In genomic region chr6:33931799-33932198, GRCh38 we compare ENCODE assay signal across 16 cellular contexts.
A peak's percentile ranks its signal among the peaks of the same experiment; 100 is the strongest.
DNase-seq lines count a peak whose midpoint lies in the region; ATAC-seq and TF ChIP-seq lines count a peak whose summit lies in the region.
"Had no signal": no experiment of that assay in that cellular context is flagged by ENCODE, and none has a peak within 500 bp of the region (broad histone marks: within the 10 kb centered on the region; RNA-seq: fewer than 3 reads in every experiment).

No MANE protein-coding gene starts in this region.

- H3K27ac Mint-ChIP-seq in nephron: peak overlapping the region in 2 of 3 experiments; percentile 69 to 78
- H3K27ac Mint-ChIP-seq in stimulated activated memory B cell treated with anti-CD40 and anti-IgM and Interleukin-4, amounts not matched to agents 10 μg/mL and 1 μg/mL and 100 μg/mL, for 72 hours: peak overlapping the region; percentile 78
- H3K27ac Mint-ChIP-seq: B cell; CD8-positive, alpha-beta T cell; H9 had no signal

- ATAC-seq in stimulated activated memory B cell treated with anti-CD40 and anti-IgM and Interleukin-4, amounts not matched to agents 10 μg/mL and 1 μg/mL and 100 μg/mL, for 72 hours: no peak
- ATAC-seq in HG03175 (IDR thresholded peaks at IDR 0.05; ENCODE audit: unreplicated experiment): no peak
- ATAC-seq: CD8-positive, alpha-beta T cell; HCT116 had no signal

- DNase-seq in DMS53 (lab: John Stamatoyannopoulos, UW): peak; percentile 15
- no peak for DNase-seq in DMS53 treated with DMSO at 0.1 percent for 48 hours (lab: John Stamatoyannopoulos, UW; ENCODE audit: unreplicated experiment)
- DNase-seq in hippocampal formation (lab: John Stamatoyannopoulos, UW): no peak
- DNase-seq: Caco-2; CD4-positive, CD25-positive, alpha-beta regulatory T cell; CD8-positive, alpha-beta T cell; DMS 273 treated with DMSO at 0.1 percent for 48 hours; DND-41; GM23248; H9 had no signal

- H3K36me3 Mint-ChIP-seq in nephron (ENCODE audit: low read depth): no peaks in the 10 kb centered on the region
- no peaks in the 10 kb centered on the region for H3K36me3 Mint-ChIP-seq in stimulated activated memory B cell treated with anti-CD40 and anti-IgM and Interleukin-4, amounts not matched to agents 10 μg/mL and 1 μg/mL and 100 μg/mL, for 72 hours
- H3K36me3 Mint-ChIP-seq: CD8-positive, alpha-beta T cell had no signal

- TF ChIP-seq EP300 in Ishikawa (IDR thresholded peaks at IDR 0.05; ENCODE audit: borderline replicate concordance): no peak

- H3K4me3 Mint-ChIP-seq in nephron: no peak overlapping the region
- H3K4me3 Mint-ChIP-seq in stimulated activated memory B cell treated with anti-CD40 and anti-IgM and Interleukin-4, amounts not matched to agents 10 μg/mL and 1 μg/mL and 100 μg/mL, for 72 hours: no peak overlapping the region
- H3K4me3 Mint-ChIP-seq: B cell; CD8-positive, alpha-beta T cell; H9 had no signal

- TF ChIP-seq CTCF in nephron (IDR thresholded peaks at IDR 0.05; ENCODE audit: unreplicated experiment in 3 of 3): no peak

- TF ChIP-seq RAD21 in Ishikawa (IDR thresholded peaks at IDR 0.05; ENCODE audit: low read depth): no peak

- peaks cover 59% of the 10 kb centered on the region for H3K4me1 Mint-ChIP-seq in nephron
- peaks cover 25% of the 10 kb centered on the region for H3K4me1 Mint-ChIP-seq in stimulated activated memory B cell treated with anti-CD40 and anti-IgM and Interleukin-4, amounts not matched to agents 10 μg/mL and 1 μg/mL and 100 μg/mL, for 72 hours

- peaks cover 6% of the 10 kb centered on the region for H3K9me3 Mint-ChIP-seq in nephron
- H3K9me3 Mint-ChIP-seq in stimulated activated memory B cell treated with anti-CD40 and anti-IgM and Interleukin-4, amounts not matched to agents 10 μg/mL and 1 μg/mL and 100 μg/mL, for 72 hours: no peaks in the 10 kb centered on the region
- H3K9me3 Mint-ChIP-seq: CD8-positive, alpha-beta T cell had no signal

- peaks cover 18% of the 10 kb centered on the region for H3K27me3 Mint-ChIP-seq in nephron (ENCODE audit: low read depth)
- peaks cover 18% of the 10 kb centered on the region for H3K27me3 Mint-ChIP-seq in stimulated activated memory B cell treated with anti-CD40 and anti-IgM and Interleukin-4, amounts not matched to agents 10 μg/mL and 1 μg/mL and 100 μg/mL, for 72 hours

TF ChIP-seq in Ishikawa, 13 proteins besides CTCF, POLR2A, EP300 and RAD21:
- peak; percentile 51 for TF ChIP-seq USF1 (IDR thresholded peaks at IDR 0.05)
- no peak for TF ChIP-seq EGR1 (IDR thresholded peaks at IDR 0.05)
